ENCODE assay signal across 24 cellular contexts in genomic region chr2:8482432-8482831, GRCh38.
DNase-seq lines count a peak whose midpoint lies in the region; TF ChIP-seq lines count a peak whose summit lies in the region.
"Had no signal": no experiment of that assay in that cellular context is flagged by ENCODE, and none has a peak within 500 bp of the region (broad histone marks: within the 10 kb centered on the region; RNA-seq: fewer than 3 reads in every experiment).

No MANE protein-coding gene starts in this region.

- no peaks in the 10 kb centered on the region for H3K36me3 ChIP-seq in CD4-positive, alpha-beta memory T cell (ENCODE audit: insufficient read depth, low read length)
- no peaks in the 10 kb centered on the region for H3K36me3 ChIP-seq in OCI-LY1 (ENCODE audit: insufficient read depth, low read length)
- H3K36me3 ChIP-seq: lower lobe of right lung, vagina had no signal

- no peaks in the 10 kb centered on the region for H3K79me2 ChIP-seq in OCI-LY1 (ENCODE audit: insufficient read depth, low read length)

- peaks cover 80% of the 10 kb centered on the region for H3K4me1 Mint-ChIP-seq in activated CD4-positive, alpha-beta T cell treated with anti-CD3 and anti-CD28 coated beads, Interleukin-2, amount 10 ng/mL, durations not matched to agents 7 days and 5 days
- H3K4me1 Mint-ChIP-seq in CD4-positive, alpha-beta memory T cell, result peaks cover 66 to 95% (median 81%) of the 10 kb centered on the region in 4 donors
- peaks cover 93 to 100% of the 10 kb centered on the region in 2 donors for H3K4me1 Mint-ChIP-seq in immature natural killer cell

- peak overlapping the region; percentile 22 for H3K27ac Mint-ChIP-seq in activated CD4-positive, alpha-beta T cell treated with anti-CD3 and anti-CD28 coated beads, Interleukin-2, amount 10 ng/mL, durations not matched to agents 7 days and 5 days
- peak overlapping the region; percentile 38 to 98 (median 85) for H3K27ac Mint-ChIP-seq in CD4-positive, alpha-beta memory T cell
- peak overlapping the region; percentile 92 to 99 (median 98) for H3K27ac Mint-ChIP-seq in immature natural killer cell
- H3K27ac Mint-ChIP-seq: H9 had no signal

- CTCF ChIA-PET in activated CD4-positive, alpha-beta T cell treated with anti-CD3 and anti-CD28 coated beads, Interleukin-2, amount 10 ng/mL, durations not matched to agents 7 days and 5 days (lab: Charles Lee), result interaction anchor here (0.6 to 2.8 kb wide), 6 partner anchors 9 to 139 kb away, joined by 4 to 13 read pairs (median 6); no protein-coding TSS in a partner anchor
- CTCF ChIA-PET in CD4-positive, alpha-beta memory T cell (lab: Charles Lee; ENCODE audit: partially characterized antibody), result interaction anchor here (0.9 to 1.5 kb wide), 3 partner anchors 9 to 62 kb away, joined by 3 to 6 read pairs (median 4); no protein-coding TSS in a partner anchor

- no peaks in the 10 kb centered on the region for H3K9me2 ChIP-seq in OCI-LY1 (ENCODE audit: low read depth, low read length)

- no peaks in the 10 kb centered on the region for H4K20me1 ChIP-seq in OCI-LY1 (ENCODE audit: insufficient read depth, low read length)

- TF ChIP-seq CTCF in OCI-LY1 (IDR thresholded peaks at IDR 0.05; ENCODE audit: low read length), result no peak

- no peak overlapping the region for H3K9ac ChIP-seq in OCI-LY1 (ENCODE audit: low read length)

- H3K27ac ChIP-seq in CD4-positive, alpha-beta memory T cell (ENCODE audit: low read depth, low read length), result peak overlapping the region; percentile 27
- peak overlapping the region; percentile 88 for H3K27ac ChIP-seq in OCI-LY1 (ENCODE audit: low read depth, low read length, poor library complexity, severe bottlenecking)
- H3K27ac ChIP-seq: body of pancreas, C4-2B, lower lobe of right lung, psoas muscle, testis, vagina had no signal

- POLR2A ChIA-PET in activated CD4-positive, alpha-beta T cell treated with anti-CD3 and anti-CD28 coated beads, Interleukin-2, amount 10 ng/mL, durations not matched to agents 7 days and 5 days (lab: Charles Lee), result no interaction called here
- POLR2A ChIA-PET in CD4-positive, alpha-beta memory T cell (lab: Charles Lee; ENCODE audit: partially characterized antibody), result interaction anchor here (1.1 to 5.9 kb wide), 5 partner anchors 11 to 202 kb away, joined by 3 to 81 read pairs (median 8); partner anchors contain the start of gene ID2

- no peaks in the 10 kb centered on the region for H3K9me3 Mint-ChIP-seq in activated CD4-positive, alpha-beta T cell treated with anti-CD3 and anti-CD28 coated beads, Interleukin-2, amount 10 ng/mL, durations not matched to agents 7 days and 5 days
- H3K9me3 Mint-ChIP-seq in CD4-positive, alpha-beta memory T cell, result no peaks in the 10 kb centered on the region
- H3K9me3 Mint-ChIP-seq in immature natural killer cell, result no peaks in the 10 kb centered on the region
- H3K9me3 Mint-ChIP-seq: H9 had no signal

- H3K36me3 Mint-ChIP-seq in activated CD4-positive, alpha-beta T cell treated with anti-CD3 and anti-CD28 coated beads, Interleukin-2, amount 10 ng/mL, durations not matched to agents 7 days and 5 days (ENCODE audit: low read depth), result no peaks in the 10 kb centered on the region
- peaks cover 0 to 3% of the 10 kb centered on the region in 2 donors for H3K36me3 Mint-ChIP-seq in CD4-positive, alpha-beta memory T cell
- H3K36me3 Mint-ChIP-seq in immature natural killer cell, result peaks cover 0 to 6% (median 5%) of the 10 kb centered on the region in 3 donors

- DNase-seq in activated CD4-positive, alpha-beta T cell treated with anti-CD3 and anti-CD28 coated beads, Interleukin-2, amount 10 ng/mL, durations not matched to agents 7 days and 5 days, result no peak
- no peak for DNase-seq in activated CD4-positive, alpha-beta T cell treated with anti-CD3 and anti-CD28 coated beads for 1 hour
- no peak for DNase-seq in CD4-positive, alpha-beta memory T cell
- DNase-seq in immature natural killer cell (no peak), 8988T (no peak), NAMALWA (ENCODE audit: low spot score) (no peak), superior temporal gyrus (ENCODE audit: extremely low spot score) (no peak)
- DNase-seq: ACHN; body of pancreas; effector CD8-positive, alpha-beta T cell; foreskin melanocyte; GDM1; H9; hippocampal formation; lower lobe of right lung; NCI-H187 treated with DMSO at 0.1 percent for 48 hours; NCI-H2227 treated with DMSO at 0.1 percent for 48 hours; NCI-H82; psoas muscle; testis had no signal

- peak overlapping the region; percentile 56; the same call in 1 of the 2 replicates for H3K4me2 ChIP-seq in OCI-LY1 (ENCODE audit: low read length)

- no peaks in the 10 kb centered on the region for H3K27me3 ChIP-seq in CD4-positive, alpha-beta memory T cell (ENCODE audit: insufficient read depth, low read length)
- H3K27me3 ChIP-seq in OCI-LY1 (ENCODE audit: insufficient read depth, low read length), result no peaks in the 10 kb centered on the region
- H3K27me3 ChIP-seq: body of pancreas, testis, vagina had no signal

- peaks cover 91% of the 10 kb centered on the region for H3K4me1 ChIP-seq in CD4-positive, alpha-beta memory T cell (ENCODE audit: insufficient read depth, low read length)
- peaks cover 54% of the 10 kb centered on the region for H3K4me1 ChIP-seq in OCI-LY1 (ENCODE audit: insufficient read depth, low read length, severe bottlenecking)
- H3K4me1 ChIP-seq: psoas muscle, testis had no signal

- no peaks in the 10 kb centered on the region for H3K9me3 ChIP-seq in CD4-positive, alpha-beta memory T cell (ENCODE audit: control insufficient read depth in 1 of 2, low read length in 2 of 2)
- H3K9me3 ChIP-seq in OCI-LY1 (ENCODE audit: low read length), result no peaks in the 10 kb centered on the region
- H3K9me3 ChIP-seq: body of pancreas, lower lobe of right lung, psoas muscle, testis, vagina had no signal

- intact Hi-C loops in CD4-positive, alpha-beta memory T cell (cut with micrococcal nuclease), result loop anchor here (10.0 kb wide), 1 partner anchor 352 kb away; the partner anchor contains the start of gene KIDINS220

- H2AFZ ChIP-seq in OCI-LY1 (ENCODE audit: low read length), result no peak overlapping the region

- no peaks in the 10 kb centered on the region for H3F3A ChIP-seq in OCI-LY1 (ENCODE audit: insufficient read depth, low read length)

- no peak overlapping the region for H3K4me3 Mint-ChIP-seq in activated CD4-positive, alpha-beta T cell treated with anti-CD3 and anti-CD28 coated beads, Interleukin-2, amount 10 ng/mL, durations not matched to agents 7 days and 5 days
- peak overlapping the region in 4 of 8 donors; percentile 18 to 46 (median 35) for H3K4me3 Mint-ChIP-seq in CD4-positive, alpha-beta memory T cell
- H3K4me3 Mint-ChIP-seq in immature natural killer cell, result peak overlapping the region; percentile 15 to 71 (median 66)
- H3K4me3 Mint-ChIP-seq: H9 had no signal

- no peaks in the 10 kb centered on the region for H3K27me3 Mint-ChIP-seq in activated CD4-positive, alpha-beta T cell treated with anti-CD3 and anti-CD28 coated beads, Interleukin-2, amount 10 ng/mL, durations not matched to agents 7 days and 5 days
- no peaks in the 10 kb centered on the region for H3K27me3 Mint-ChIP-seq in CD4-positive, alpha-beta memory T cell
- H3K27me3 Mint-ChIP-seq in immature natural killer cell (ENCODE audit: low read depth in 3 of 3), result peaks cover 0 to 10% (median 0%) of the 10 kb centered on the region in 3 donors

- no peak overlapping the region for H3K4me3 ChIP-seq in CD4-positive, alpha-beta memory T cell (ENCODE audit: low read length in 2 of 2)
- no peak overlapping the region for H3K4me3 ChIP-seq in OCI-LY1 (ENCODE audit: low read depth, low read length, poor library complexity, severe bottlenecking)
- H3K4me3 ChIP-seq: body of pancreas, K562, lower lobe of right lung, psoas muscle, testis, vagina had no signal

Comparison
In these comparisons a context has a peak if more than half of its experiments do, and no peak if none do; other contexts are left out.
1. H3K27ac Mint-ChIP-seq: peak in every context shown above with its lines; median percentile 98 in immature natural killer cell; 85 in CD4-positive, alpha-beta memory T cell; 22 in activated CD4-positive, alpha-beta T cell treated with anti-CD3 and anti-CD28 coated beads, Interleukin-2, amount 10 ng/mL, durations not matched to agents 7 days and 5 days.